In genomic region chr2:145961846-145962245, GRCh38 we compare ENCODE assay signal across 16 cellular contexts.
"Had no signal": no experiment of that assay in that cellular context is flagged by ENCODE, and none has a peak within 500 bp of the region (broad histone marks: within the 10 kb centered on the region; RNA-seq: fewer than 3 reads in every experiment).

No MANE protein-coding gene starts in this region.

- DNase-seq: activated B cell treated with CpG ODN at 0.5 μM for 24 hours; activated CD4-positive, alpha-beta memory T cell treated with anti-CD3 and anti-CD28 coated beads for 36 hours; activated CD4-positive, alpha-beta T cell treated with anti-CD3 and anti-CD28 coated beads for 4 hours; activated gamma-delta T cell treated with Interleukin-2 at 50 U/mL for 16 hours; activated T-cell treated with anti-CD3 and anti-CD28 coated beads for 4 hours; effector CD4-positive, alpha-beta T cell; head of caudate nucleus; left ventricle myocardium superior; occipital lobe; stimulated activated CD4-positive, alpha-beta T cell treated with anti-CD3 and anti-CD28 coated beads, Interleukin-4, amount 100 ng/mL, for 4 hours; T-cell; upper lobe of left lung had no signal

- H3K27ac ChIP-seq: skin epidermis, thoracic aorta, upper lobe of left lung had no signal

- ATAC-seq: activated naive CD4-positive, alpha-beta T cell treated with anti-CD3 and anti-CD28 coated beads, Interleukin-2, amount 50 U/mL, for 72 hours; left ventricle myocardium superior; stimulated activated memory B cell treated with anti-CD40 and anti-IgM and Interleukin-4, amounts not matched to agents 10 μg/mL and 1 μg/mL and 100 μg/mL, for 72 hours; T-cell had no signal

- H3K4me1 ChIP-seq: upper lobe of left lung had no signal

- H3K27me3 ChIP-seq: upper lobe of left lung had no signal

- H3K36me3 ChIP-seq: thoracic aorta, upper lobe of left lung had no signal

- H3K4me3 ChIP-seq: skin epidermis, thoracic aorta, upper lobe of left lung had no signal
